1 cellular context compared by ENCODE assay signal in the genomic region with DNA sequence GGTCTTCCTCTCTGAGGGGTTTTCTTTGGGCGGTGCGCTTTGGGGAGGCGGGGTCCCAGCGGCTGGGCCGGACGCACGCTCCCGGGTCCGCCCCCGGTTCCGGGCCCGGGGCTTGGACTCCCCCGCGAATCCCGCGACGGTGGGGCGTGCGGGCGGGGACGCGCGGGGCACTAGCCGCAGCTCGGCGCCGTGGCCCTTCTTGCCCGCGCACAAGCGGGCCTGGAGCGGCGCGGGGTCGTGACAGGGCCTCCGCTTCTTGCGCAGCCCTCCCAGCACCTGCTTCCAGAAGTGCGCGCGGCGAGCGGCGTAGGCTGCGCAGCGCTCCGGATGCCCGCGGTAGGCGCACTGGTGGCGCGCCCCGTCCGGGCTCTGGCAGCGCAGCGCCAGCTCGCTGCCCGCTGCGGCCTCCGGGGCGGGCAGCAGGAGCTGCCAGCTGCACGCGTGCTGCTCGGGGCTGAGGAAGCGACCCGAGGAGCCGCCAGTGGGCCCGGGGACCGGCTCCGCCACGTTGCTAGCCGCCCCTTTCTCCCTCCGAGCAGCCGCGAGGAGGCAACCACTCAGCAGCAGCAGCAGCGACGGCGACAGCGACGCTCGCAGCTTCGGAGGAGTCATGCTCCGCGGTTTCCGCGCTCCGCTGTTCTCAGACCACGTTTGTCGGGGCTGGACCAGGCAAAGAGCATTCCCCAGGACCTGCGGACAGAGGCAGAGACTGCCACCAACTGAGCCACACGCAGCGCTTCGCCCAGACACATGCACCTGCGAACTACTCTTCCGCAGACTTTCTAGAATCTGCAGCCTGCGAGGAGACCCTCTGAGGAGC.
A peak's percentile ranks its signal among the peaks of the same experiment; 100 is the strongest.
TF ChIP-seq lines count a peak whose summit lies in the region.

No MANE protein-coding gene starts in this region.

TF ChIP-seq in HEK293, 187 proteins besides CTCF, POLR2A, EP300 and RAD21 (continued from another document and continues in another):
- TF ChIP-seq, protein P1, sequence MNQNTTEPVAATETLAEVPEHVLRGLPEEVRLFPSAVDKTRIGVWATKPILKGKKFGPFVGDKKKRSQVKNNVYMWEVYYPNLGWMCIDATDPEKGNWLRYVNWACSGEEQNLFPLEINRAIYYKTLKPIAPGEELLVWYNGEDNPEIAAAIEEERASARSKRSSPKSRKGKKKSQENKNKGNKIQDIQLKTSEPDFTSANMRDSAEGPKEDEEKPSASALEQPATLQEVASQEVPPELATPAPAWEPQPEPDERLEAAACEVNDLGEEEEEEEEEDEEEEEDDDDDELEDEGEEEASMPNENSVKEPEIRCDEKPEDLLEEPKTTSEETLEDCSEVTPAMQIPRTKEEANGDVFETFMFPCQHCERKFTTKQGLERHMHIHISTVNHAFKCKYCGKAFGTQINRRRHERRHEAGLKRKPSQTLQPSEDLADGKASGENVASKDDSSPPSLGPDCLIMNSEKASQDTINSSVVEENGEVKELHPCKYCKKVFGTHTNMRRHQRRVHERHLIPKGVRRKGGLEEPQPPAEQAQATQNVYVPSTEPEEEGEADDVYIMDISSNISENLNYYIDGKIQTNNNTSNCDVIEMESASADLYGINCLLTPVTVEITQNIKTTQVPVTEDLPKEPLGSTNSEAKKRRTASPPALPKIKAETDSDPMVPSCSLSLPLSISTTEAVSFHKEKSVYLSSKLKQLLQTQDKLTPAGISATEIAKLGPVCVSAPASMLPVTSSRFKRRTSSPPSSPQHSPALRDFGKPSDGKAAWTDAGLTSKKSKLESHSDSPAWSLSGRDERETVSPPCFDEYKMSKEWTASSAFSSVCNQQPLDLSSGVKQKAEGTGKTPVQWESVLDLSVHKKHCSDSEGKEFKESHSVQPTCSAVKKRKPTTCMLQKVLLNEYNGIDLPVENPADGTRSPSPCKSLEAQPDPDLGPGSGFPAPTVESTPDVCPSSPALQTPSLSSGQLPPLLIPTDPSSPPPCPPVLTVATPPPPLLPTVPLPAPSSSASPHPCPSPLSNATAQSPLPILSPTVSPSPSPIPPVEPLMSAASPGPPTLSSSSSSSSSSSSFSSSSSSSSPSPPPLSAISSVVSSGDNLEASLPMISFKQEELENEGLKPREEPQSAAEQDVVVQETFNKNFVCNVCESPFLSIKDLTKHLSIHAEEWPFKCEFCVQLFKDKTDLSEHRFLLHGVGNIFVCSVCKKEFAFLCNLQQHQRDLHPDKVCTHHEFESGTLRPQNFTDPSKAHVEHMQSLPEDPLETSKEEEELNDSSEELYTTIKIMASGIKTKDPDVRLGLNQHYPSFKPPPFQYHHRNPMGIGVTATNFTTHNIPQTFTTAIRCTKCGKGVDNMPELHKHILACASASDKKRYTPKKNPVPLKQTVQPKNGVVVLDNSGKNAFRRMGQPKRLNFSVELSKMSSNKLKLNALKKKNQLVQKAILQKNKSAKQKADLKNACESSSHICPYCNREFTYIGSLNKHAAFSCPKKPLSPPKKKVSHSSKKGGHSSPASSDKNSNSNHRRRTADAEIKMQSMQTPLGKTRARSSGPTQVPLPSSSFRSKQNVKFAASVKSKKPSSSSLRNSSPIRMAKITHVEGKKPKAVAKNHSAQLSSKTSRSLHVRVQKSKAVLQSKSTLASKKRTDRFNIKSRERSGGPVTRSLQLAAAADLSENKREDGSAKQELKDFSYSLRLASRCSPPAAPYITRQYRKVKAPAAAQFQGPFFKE (tag by site-specific recombination; IDR thresholded peaks at IDR 0.05; ENCODE audit: borderline replicate concordance), result no peak
- TF ChIP-seq ZFP37 (tag by site-specific recombination; IDR thresholded peaks at IDR 0.05) (peak; percentile 79), ZIC2 (tag by site-specific recombination; IDR thresholded peaks at IDR 0.05) (peak; percentile 61), ZNF529 (tag by site-specific recombination; IDR thresholded peaks at IDR 0.05; ENCODE audit: insufficient replicate concordance) (no peak), BCL11A (tag by site-specific recombination; IDR thresholded peaks at IDR 0.05; ENCODE audit: low read depth) (0 out of 2 replicates have a peak, but pooled peaks have one; percentile 30), ZNF585B (tag by site-specific recombination; IDR thresholded peaks at IDR 0.05) (no peak), ZNF629 (tag by site-specific recombination; IDR thresholded peaks at IDR 0.05) (0 out of 2 replicates have a peak, but pooled peaks have one; percentile 38), ZNF155 (tag by site-specific recombination; IDR thresholded peaks at IDR 0.05) (no peak), ZNF266 (tag by site-specific recombination; IDR thresholded peaks at IDR 0.05; ENCODE audit: low read depth) (no peak), ZNF184 (tag by site-specific recombination; IDR thresholded peaks at IDR 0.05) (no peak), ZNF501 (tag by site-specific recombination; IDR thresholded peaks at IDR 0.05) (peak; percentile 84), ZNF19 (tag by site-specific recombination; IDR thresholded peaks at IDR 0.05; ENCODE audit: low read depth) (no peak), ZFP69B (tag by site-specific recombination; IDR thresholded peaks at IDR 0.05) (peak; percentile 72), OVOL3 (tag by site-specific recombination; IDR thresholded peaks at IDR 0.05) (no peak), ZNF138 (tag by site-specific recombination; IDR thresholded peaks at IDR 0.05; ENCODE audit: borderline replicate concordance) (no peak), ZNF660 (tag by site-specific recombination; IDR thresholded peaks at IDR 0.05) (peak; percentile 89), ZEB2 (tag by site-specific recombination; IDR thresholded peaks at IDR 0.05) (peak; percentile 42; the same call in 1 of the 2 replicates), GLIS1 (tag by site-specific recombination; IDR thresholded peaks at IDR 0.05) (peak; percentile 72), ZNF169 (tag by site-specific recombination; IDR thresholded peaks at IDR 0.05) (no peak), YY2 (tag by site-specific recombination; IDR thresholded peaks at IDR 0.05) (peak; percentile 41; the same call in 1 of the 2 replicates), ZBTB8A (tag by site-specific recombination; IDR thresholded peaks at IDR 0.05) (peak; percentile 41; the same call in 1 of the 2 replicates), ZNF560 (tag by site-specific recombination; IDR thresholded peaks at IDR 0.05; ENCODE audit: borderline replicate concordance) (no peak), HOXD13 (CRISPR knock-in tag; IDR thresholded peaks at IDR 0.05; ENCODE audit: borderline replicate concordance) (0 out of 2 replicates have a peak, but pooled peaks have one; percentile 41), ZNF174 (tag by site-specific recombination; IDR thresholded peaks at IDR 0.05) (no peak; the same call in 1 of the 2 replicates), ZNF777 (tag by site-specific recombination; IDR thresholded peaks at IDR 0.05; ENCODE audit: borderline replicate concordance) (0 out of 2 replicates have a peak, but pooled peaks have one; percentile 19)
- TF ChIP-seq, protein P2, sequence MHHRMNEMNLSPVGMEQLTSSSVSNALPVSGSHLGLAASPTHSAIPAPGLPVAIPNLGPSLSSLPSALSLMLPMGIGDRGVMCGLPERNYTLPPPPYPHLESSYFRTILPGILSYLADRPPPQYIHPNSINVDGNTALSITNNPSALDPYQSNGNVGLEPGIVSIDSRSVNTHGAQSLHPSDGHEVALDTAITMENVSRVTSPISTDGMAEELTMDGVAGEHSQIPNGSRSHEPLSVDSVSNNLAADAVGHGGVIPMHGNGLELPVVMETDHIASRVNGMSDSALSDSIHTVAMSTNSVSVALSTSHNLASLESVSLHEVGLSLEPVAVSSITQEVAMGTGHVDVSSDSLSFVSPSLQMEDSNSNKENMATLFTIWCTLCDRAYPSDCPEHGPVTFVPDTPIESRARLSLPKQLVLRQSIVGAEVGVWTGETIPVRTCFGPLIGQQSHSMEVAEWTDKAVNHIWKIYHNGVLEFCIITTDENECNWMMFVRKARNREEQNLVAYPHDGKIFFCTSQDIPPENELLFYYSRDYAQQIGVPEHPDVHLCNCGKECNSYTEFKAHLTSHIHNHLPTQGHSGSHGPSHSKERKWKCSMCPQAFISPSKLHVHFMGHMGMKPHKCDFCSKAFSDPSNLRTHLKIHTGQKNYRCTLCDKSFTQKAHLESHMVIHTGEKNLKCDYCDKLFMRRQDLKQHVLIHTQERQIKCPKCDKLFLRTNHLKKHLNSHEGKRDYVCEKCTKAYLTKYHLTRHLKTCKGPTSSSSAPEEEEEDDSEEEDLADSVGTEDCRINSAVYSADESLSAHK (tag by site-specific recombination; IDR thresholded peaks at IDR 0.05), result no peak
- TF ChIP-seq, protein P3, sequence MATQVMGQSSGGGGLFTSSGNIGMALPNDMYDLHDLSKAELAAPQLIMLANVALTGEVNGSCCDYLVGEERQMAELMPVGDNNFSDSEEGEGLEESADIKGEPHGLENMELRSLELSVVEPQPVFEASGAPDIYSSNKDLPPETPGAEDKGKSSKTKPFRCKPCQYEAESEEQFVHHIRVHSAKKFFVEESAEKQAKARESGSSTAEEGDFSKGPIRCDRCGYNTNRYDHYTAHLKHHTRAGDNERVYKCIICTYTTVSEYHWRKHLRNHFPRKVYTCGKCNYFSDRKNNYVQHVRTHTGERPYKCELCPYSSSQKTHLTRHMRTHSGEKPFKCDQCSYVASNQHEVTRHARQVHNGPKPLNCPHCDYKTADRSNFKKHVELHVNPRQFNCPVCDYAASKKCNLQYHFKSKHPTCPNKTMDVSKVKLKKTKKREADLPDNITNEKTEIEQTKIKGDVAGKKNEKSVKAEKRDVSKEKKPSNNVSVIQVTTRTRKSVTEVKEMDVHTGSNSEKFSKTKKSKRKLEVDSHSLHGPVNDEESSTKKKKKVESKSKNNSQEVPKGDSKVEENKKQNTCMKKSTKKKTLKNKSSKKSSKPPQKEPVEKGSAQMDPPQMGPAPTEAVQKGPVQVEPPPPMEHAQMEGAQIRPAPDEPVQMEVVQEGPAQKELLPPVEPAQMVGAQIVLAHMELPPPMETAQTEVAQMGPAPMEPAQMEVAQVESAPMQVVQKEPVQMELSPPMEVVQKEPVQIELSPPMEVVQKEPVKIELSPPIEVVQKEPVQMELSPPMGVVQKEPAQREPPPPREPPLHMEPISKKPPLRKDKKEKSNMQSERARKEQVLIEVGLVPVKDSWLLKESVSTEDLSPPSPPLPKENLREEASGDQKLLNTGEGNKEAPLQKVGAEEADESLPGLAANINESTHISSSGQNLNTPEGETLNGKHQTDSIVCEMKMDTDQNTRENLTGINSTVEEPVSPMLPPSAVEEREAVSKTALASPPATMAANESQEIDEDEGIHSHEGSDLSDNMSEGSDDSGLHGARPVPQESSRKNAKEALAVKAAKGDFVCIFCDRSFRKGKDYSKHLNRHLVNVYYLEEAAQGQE (tag by site-specific recombination; IDR thresholded peaks at IDR 0.05), result peak; percentile 88
- TF ChIP-seq, protein P4, sequence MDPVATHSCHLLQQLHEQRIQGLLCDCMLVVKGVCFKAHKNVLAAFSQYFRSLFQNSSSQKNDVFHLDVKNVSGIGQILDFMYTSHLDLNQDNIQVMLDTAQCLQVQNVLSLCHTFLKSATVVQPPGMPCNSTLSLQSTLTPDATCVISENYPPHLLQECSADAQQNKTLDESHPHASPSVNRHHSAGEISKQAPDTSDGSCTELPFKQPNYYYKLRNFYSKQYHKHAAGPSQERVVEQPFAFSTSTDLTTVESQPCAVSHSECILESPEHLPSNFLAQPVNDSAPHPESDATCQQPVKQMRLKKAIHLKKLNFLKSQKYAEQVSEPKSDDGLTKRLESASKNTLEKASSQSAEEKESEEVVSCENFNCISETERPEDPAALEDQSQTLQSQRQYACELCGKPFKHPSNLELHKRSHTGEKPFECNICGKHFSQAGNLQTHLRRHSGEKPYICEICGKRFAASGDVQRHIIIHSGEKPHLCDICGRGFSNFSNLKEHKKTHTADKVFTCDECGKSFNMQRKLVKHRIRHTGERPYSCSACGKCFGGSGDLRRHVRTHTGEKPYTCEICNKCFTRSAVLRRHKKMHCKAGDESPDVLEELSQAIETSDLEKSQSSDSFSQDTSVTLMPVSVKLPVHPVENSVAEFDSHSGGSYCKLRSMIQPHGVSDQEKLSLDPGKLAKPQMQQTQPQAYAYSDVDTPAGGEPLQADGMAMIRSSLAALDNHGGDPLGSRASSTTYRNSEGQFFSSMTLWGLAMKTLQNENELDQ (tag by site-specific recombination; IDR thresholded peaks at IDR 0.05; ENCODE audit: low read depth), result no peak
- TF ChIP-seq, protein P5, sequence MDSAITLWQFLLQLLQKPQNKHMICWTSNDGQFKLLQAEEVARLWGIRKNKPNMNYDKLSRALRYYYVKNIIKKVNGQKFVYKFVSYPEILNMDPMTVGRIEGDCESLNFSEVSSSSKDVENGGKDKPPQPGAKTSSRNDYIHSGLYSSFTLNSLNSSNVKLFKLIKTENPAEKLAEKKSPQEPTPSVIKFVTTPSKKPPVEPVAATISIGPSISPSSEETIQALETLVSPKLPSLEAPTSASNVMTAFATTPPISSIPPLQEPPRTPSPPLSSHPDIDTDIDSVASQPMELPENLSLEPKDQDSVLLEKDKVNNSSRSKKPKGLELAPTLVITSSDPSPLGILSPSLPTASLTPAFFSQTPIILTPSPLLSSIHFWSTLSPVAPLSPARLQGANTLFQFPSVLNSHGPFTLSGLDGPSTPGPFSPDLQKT (IDR thresholded peaks at IDR 0.05; ENCODE audit: borderline replicate concordance, low read depth, low read length), result no peak; the same call in 1 of the 2 replicates
- TF ChIP-seq, protein P6, sequence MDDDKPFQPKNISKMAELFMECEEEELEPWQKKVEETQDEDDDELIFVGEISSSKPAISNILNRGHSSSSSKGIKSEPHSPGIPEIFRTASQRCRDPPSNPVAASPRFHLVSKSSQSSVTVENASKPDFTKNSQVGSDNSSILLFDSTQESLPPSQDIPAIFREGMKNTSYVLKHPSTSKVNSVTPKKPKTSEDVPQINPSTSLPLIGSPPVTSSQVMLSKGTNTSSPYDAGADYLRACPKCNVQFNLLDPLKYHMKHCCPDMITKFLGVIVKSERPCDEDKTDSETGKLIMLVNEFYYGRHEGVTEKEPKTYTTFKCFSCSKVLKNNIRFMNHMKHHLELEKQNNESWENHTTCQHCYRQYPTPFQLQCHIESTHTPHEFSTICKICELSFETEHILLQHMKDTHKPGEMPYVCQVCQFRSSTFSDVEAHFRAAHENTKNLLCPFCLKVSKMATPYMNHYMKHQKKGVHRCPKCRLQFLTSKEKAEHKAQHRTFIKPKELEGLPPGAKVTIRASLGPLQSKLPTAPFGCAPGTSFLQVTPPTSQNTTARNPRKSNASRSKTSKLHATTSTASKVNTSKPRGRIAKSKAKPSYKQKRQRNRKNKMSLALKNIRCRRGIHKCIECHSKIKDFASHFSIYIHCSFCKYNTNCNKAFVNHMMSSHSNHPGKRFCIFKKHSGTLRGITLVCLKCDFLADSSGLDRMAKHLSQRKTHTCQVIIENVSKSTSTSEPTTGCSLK (tag by site-specific recombination; IDR thresholded peaks at IDR 0.05), result no peak
- TF ChIP-seq, protein P7, sequence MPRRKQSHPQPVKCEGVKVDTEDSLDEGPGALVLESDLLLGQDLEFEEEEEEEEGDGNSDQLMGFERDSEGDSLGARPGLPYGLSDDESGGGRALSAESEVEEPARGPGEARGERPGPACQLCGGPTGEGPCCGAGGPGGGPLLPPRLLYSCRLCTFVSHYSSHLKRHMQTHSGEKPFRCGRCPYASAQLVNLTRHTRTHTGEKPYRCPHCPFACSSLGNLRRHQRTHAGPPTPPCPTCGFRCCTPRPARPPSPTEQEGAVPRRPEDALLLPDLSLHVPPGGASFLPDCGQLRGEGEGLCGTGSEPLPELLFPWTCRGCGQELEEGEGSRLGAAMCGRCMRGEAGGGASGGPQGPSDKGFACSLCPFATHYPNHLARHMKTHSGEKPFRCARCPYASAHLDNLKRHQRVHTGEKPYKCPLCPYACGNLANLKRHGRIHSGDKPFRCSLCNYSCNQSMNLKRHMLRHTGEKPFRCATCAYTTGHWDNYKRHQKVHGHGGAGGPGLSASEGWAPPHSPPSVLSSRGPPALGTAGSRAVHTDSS (tag by site-specific recombination; IDR thresholded peaks at IDR 0.05), result peak; percentile 53
